Comparison of ENCODE assay signal across 8 cellular contexts in genomic region chr20:62792940-62793756, GRCh38. TPM values are rescaled to one million over a fixed set of nuclear protein-coding genes. Genes with fewer than 3 reads are reported as not detected.
DNase-seq lines count a peak whose midpoint lies in the region; ATAC-seq, FAIRE-seq and TF ChIP-seq lines count a peak whose summit lies in the region.

No MANE protein-coding gene starts in this region.

- no peaks in the 10 kb centered on the region for H3K27me3 ChIP-seq in right atrium auricular region
- H3K27me3 ChIP-seq in GM12878 (replicated peaks in 1 of 2; ENCODE audit: control insufficient read depth in 2 of 2, insufficient read depth in 2 of 2, low read length in 1 of 2) = peaks cover 0 to 1% of the 10 kb centered on the region in 2 experiments; a peak in 2 of 4 replicates

- peaks cover 7% of the 10 kb centered on the region for H3K79me2 ChIP-seq in GM12878 (ENCODE audit: control insufficient read depth, insufficient read depth, low read length)

- no peak for TF ChIP-seq RAD21 in GM12878 (IDR thresholded peaks at IDR 0.05; ENCODE audit: insufficient read depth, low read depth, low read length)

- in situ Hi-C loops in GM12878 (cut with MboI) = loop anchor here (5.0 to 10.0 kb wide), 3 partner anchors 138 to 291 kb away; no protein-coding TSS in a partner anchor

- H3K4me3 Mint-ChIP-seq in naive thymus-derived CD8-positive, alpha-beta T cell = peak overlapping the region; percentile 72 to 90 (median 82)

- H3K36me3 ChIP-seq in right atrium auricular region (peaks cover under 1% of the 10 kb centered on the region), GM12878 (ENCODE audit: control insufficient read depth in 2 of 2, insufficient read depth in 2 of 2, low read length in 1 of 2) (no peaks in the 10 kb centered on the region)

- H3K27ac Mint-ChIP-seq in naive thymus-derived CD8-positive, alpha-beta T cell = peak overlapping the region; percentile 88 to 98 (median 96)

- intact Hi-C loops in cardiac septum (cut with DNase I) = loop anchor here (5.0 to 10.0 kb wide), 2 partner anchors 291 to 388 kb away; partner anchors contain the start of gene CABLES2
- intact Hi-C loops in GM12878 (cut with micrococcal nuclease; ENCODE audit: unreplicated experiment) = loop anchor here (5.0 kb wide), 2 partner anchors 386 to 491 kb away; partner anchors contain the start of genes ADRM1 and CABLES2

- no peak for TF ChIP-seq POLR2A in GM12878 (IDR thresholded peaks at IDR 0.05; ENCODE audit: low read depth, low read length)

- H4K20me1 ChIP-seq in GM12878 (ENCODE audit: control insufficient read depth, insufficient read depth) = no peaks in the 10 kb centered on the region

- 72% methylated on average over 21 of the region's 22 CpGs for WGBS in GM12878 (ENCODE audit: insufficient coverage, insufficient replicate concordance, low lambda C conversion rate, missing lambda C conversion rate)

- no peak for TF ChIP-seq CTCF in right atrium auricular region (IDR thresholded peaks at IDR 0.05)
- no peak for TF ChIP-seq CTCF in GM12878 (IDR thresholded peaks at IDR 0.05 in 2 of 3, conservative IDR thresholded peaks at IDR 0.05 in 1 of 3; ENCODE audit: control insufficient read depth in 2 of 3, extremely low read depth in 1 of 3, insufficient read depth in 1 of 3, low read depth in 3 of 3, low read length in 3 of 3)

- H3K9me3 ChIP-seq in right atrium auricular region (no peaks in the 10 kb centered on the region), GM12878 (replicated peaks; ENCODE audit: control insufficient read depth, insufficient read depth, low read length) (no peaks in the 10 kb centered on the region)

- H3K36me3 Mint-ChIP-seq in naive thymus-derived CD8-positive, alpha-beta T cell = no peaks in the 10 kb centered on the region

- H3K4me1 ChIP-seq in right atrium auricular region (peaks cover 0 to 34% of the 10 kb centered on the region in 2 donors), GM12878 (ENCODE audit: control insufficient read depth, insufficient read depth, low read length) (peaks cover 19% of the 10 kb centered on the region)

- DNase-seq in right atrium auricular region (ENCODE audit: low spot score) (no peak), cardiac septum (ENCODE audit: low spot score) (no peak), GM12878 (ENCODE audit: low read depth, low spot score) (no peak), midbrain (lab: John Stamatoyannopoulos, UW) (no peak), SK-N-DZ (ENCODE audit: low spot score) (no peak)
- DNase-seq in naive thymus-derived CD8-positive, alpha-beta T cell = peak in 6 of 10 donors; percentile 31 to 43 (median 38)

- no peak overlapping the region for H2AFZ ChIP-seq in GM12878 (ENCODE audit: control insufficient read depth, low read depth, low read length)

- CTCF ChIA-PET in GM12878 (lab: Yijun Ruan, JAX) = interaction anchor here (0.9 to 5.0 kb wide), 12 partner anchors 10 to 491 kb away, joined by 3 to 43 read pairs (median 9); partner anchors contain the start of gene ADRM1

- H3K27ac ChIP-seq in right atrium auricular region = peak overlapping the region; percentile 84 to 93
- peak overlapping the region; percentile 65; the same call in 1 of the 2 replicates for H3K27ac ChIP-seq in GM12878 (ENCODE audit: control insufficient read depth, insufficient read depth)

- H3K4me3 ChIP-seq in right atrium auricular region (peak overlapping the region in 1 of 2 donors; percentile 72), GM12878 (no peak overlapping the region)

- H3K9me3 Mint-ChIP-seq in naive thymus-derived CD8-positive, alpha-beta T cell = no peaks in the 10 kb centered on the region

- POLR2A ChIA-PET in GM12878 (lab: Charles Lee) = interaction anchor here (1.2 to 2.4 kb wide), 6 partner anchors 12 to 291 kb away, joined by 3 to 14 read pairs (median 6); partner anchors contain the start of gene OGFR
- POLR2A ChIA-PET in naive thymus-derived CD8-positive, alpha-beta T cell (lab: Charles Lee) = interaction anchor here (0.6 to 5.0 kb wide), 31 partner anchors 7 to 309 kb away, joined by 3 to 145 read pairs (median 6); partner anchors contain the start of genes COL9A3, GID8, NTSR1 and OGFR

- H3K4me1 Mint-ChIP-seq in naive thymus-derived CD8-positive, alpha-beta T cell = peaks cover 11 to 44% (median 37%) of the 10 kb centered on the region in 4 donors

- H3K9ac ChIP-seq in GM12878 (ENCODE audit: control insufficient read depth, insufficient read depth, low read length) = no peak overlapping the region

- TF ChIP-seq EP300 in GM12878 (IDR thresholded peaks at IDR 0.05; ENCODE audit: borderline replicate concordance in 1 of 2, control insufficient read depth in 1 of 2, low read depth in 2 of 2, low read length in 2 of 2) = no peak

- RAD21 ChIA-PET in GM12878 (lab: Charles Lee; ENCODE audit: unreplicated experiment) = interaction anchor here (1.1 to 2.1 kb wide), 9 partner anchors 13 to 782 kb away, joined by 3 to 12 read pairs (median 6); no protein-coding TSS in a partner anchor

- SMC1A ChIA-PET in GM12878 (lab: Charles Lee; ENCODE audit: uncharacterized antibody, unreplicated experiment) = interaction anchor here (1.2 to 1.5 kb wide), 3 partner anchors 15 to 383 kb away, joined by 3 to 14 read pairs (median 3); no protein-coding TSS in a partner anchor

- peak overlapping the region; percentile 98 for H3K4me2 ChIP-seq in GM12878 (ENCODE audit: control insufficient read depth, insufficient read depth)

- no TSS peak for BruUV-seq in GM12878 (replicated peaks; lab: Mats Ljungman, UMichigan)

- FAIRE-seq in GM12878 (lab: Jason Lieb, UNC) = no peak

- H3K27me3 Mint-ChIP-seq in naive thymus-derived CD8-positive, alpha-beta T cell = no peaks in the 10 kb centered on the region

- ATAC-seq in GM12878 = no peak
- no peak for ATAC-seq in naive thymus-derived CD8-positive, alpha-beta T cell
- no peak for ATAC-seq in GM19324 (IDR thresholded peaks at IDR 0.05; ENCODE audit: low FRiP score, unreplicated experiment)
- no peak for ATAC-seq in activated CD4-positive, CD25-positive, alpha-beta regulatory T cell treated with anti-CD3 and anti-CD28 coated beads, Interleukin-2, amount 50 U/mL, for 24 hours

RNA-seq across cellular contexts. Expression of gene MRGBP, which starts 3.1 kb away (rescaled TPM):
- 10 to 100 TPM in 1 of 2 donors, 1 to 10 TPM in 1; 8.4 to 11.1 TPM for total RNA-seq in right atrium auricular region
- 7.9 TPM for total RNA-seq in cardiac septum
- total RNA-seq in GM12878 (2013; cell fraction: nucleolus; rRNA removed) = 6.9 and 10.2 TPM in 2 replicates
- 16.0 and 16.3 TPM in 2 replicates for total RNA-seq in GM12878 (2014; rRNA removed)
- 10.4 and 12.2 TPM in 2 replicates for total RNA-seq in GM12878 (2014; rRNA removed; fragmentation: Illumina TruSeq; extraction: Trizol)
- total RNA-seq in GM12878 (2021) = 15.1 and 15.2 TPM in 2 replicates
- polyA plus RNA-seq in GM12878 (2011; ENCODE audit: low read depth) = 4.6 TPM
- polyA plus RNA-seq in GM12878 (2011; rRNA removed) = 10.7 and 12.1 TPM in 2 replicates
- polyA plus RNA-seq in GM12878 (2011; cell fraction: cytosol; rRNA removed) = 12.0 and 14.4 TPM in 2 replicates
- polyA plus RNA-seq in GM12878 (2011; cell fraction: nucleus; rRNA removed) = 14.7 and 15.7 TPM in 2 replicates
- polyA plus RNA-seq in GM12878 (2012) = 12.0 and 12.8 TPM in 2 replicates
- polyA plus RNA-seq in GM12878 (2014; fragmentation: Illumina TruSeq; extraction: Trizol) = 4.8 and 8.3 TPM in 2 replicates
- 1 to 10 TPM; 1.8 to 3.7 TPM for polyA plus RNA-seq in GM12878 (2014; fragmentation: Nextera tagmentation; extraction: Ambion mirVana)
- 14.8 and 14.9 TPM in 2 replicates for polyA plus RNA-seq in GM12878 (2014; rRNA removed)
- 10 to 100 TPM; 17.0 to 17.6 TPM for polyA plus RNA-seq in GM12878 (2016; fragmentation: Nextera tagmentation; extraction: Ambion mirVana)
- polyA minus RNA-seq in GM12878 (2011; rRNA and poly(A)+ RNA removed) = 7.1 and 10.9 TPM in 2 replicates
- polyA minus RNA-seq in GM12878 (2011; cell fraction: cytosol; rRNA and poly(A)+ RNA removed) = 4.4 TPM in 2 replicates
- polyA minus RNA-seq in GM12878 (2011; cell fraction: nucleus; rRNA and poly(A)+ RNA removed) = 6.0 and 6.6 TPM in 2 replicates
- total RNA-seq in naive thymus-derived CD8-positive, alpha-beta T cell = 10 to 100 TPM; 13.6 to 14.2 TPM
- 10 to 100 TPM in 1 of 3 donors, 1 to 10 TPM in 2; 7.4 to 10.2 (median 9.0) TPM for polyA plus RNA-seq in naive thymus-derived CD8-positive, alpha-beta T cell
- 32.5 and 36.2 TPM in 2 replicates for polyA plus RNA-seq in SK-N-DZ (2014; cell fraction: cytosol; rRNA removed)
- polyA plus RNA-seq in SK-N-DZ (2014; cell fraction: nucleus; rRNA removed) = 38.2 and 42.4 TPM in 2 replicates

RNA-seq across cellular contexts. Expression of gene OGFR, which starts 11.5 kb away (rescaled TPM):
- total RNA-seq in right atrium auricular region (10 to 100 TPM; 17.3 to 31.2 TPM), cardiac septum (16.4 TPM), GM12878 (2014; rRNA removed) (50.5 and 62.1 TPM in 2 replicates), GM12878 (2014; rRNA removed; fragmentation: Illumina TruSeq; extraction: Trizol) (13.9 and 18.1 TPM in 2 replicates), GM12878 (2021) (52.6 and 59.8 TPM in 2 replicates)
- total RNA-seq in GM12878 (2013; cell fraction: nucleolus; rRNA removed) = 31.0 and 35.8 TPM in 2 replicates
- polyA plus RNA-seq in GM12878 (2011; ENCODE audit: low read depth) = 16.4 TPM
- polyA plus RNA-seq in GM12878 (2011; rRNA removed) (29.0 and 38.7 TPM in 2 replicates), GM12878 (2014; fragmentation: Illumina TruSeq; extraction: Trizol) (11.0 and 19.0 TPM in 2 replicates), GM12878 (2014; fragmentation: Nextera tagmentation; extraction: Ambion mirVana) (1 to 10 TPM in 1 of 2 experiments, under 1 TPM in 1; 0.72 to 1.4 TPM), GM12878 (2014; rRNA removed) (48.1 and 59.3 TPM in 2 replicates), GM12878 (2016; fragmentation: Nextera tagmentation; extraction: Ambion mirVana) (10 to 100 TPM; 16.1 to 35.7 TPM)
- 39.9 and 64.5 TPM in 2 replicates for polyA plus RNA-seq in GM12878 (2011; cell fraction: cytosol; rRNA removed)
- polyA plus RNA-seq in GM12878 (2011; cell fraction: nucleus; rRNA removed) = 69.3 and 120 TPM in 2 replicates
- polyA plus RNA-seq in GM12878 (2012) = 26.9 and 34.5 TPM in 2 replicates
- polyA minus RNA-seq in GM12878 (2011; rRNA and poly(A)+ RNA removed) = 29.5 and 29.8 TPM in 2 replicates
- polyA minus RNA-seq in GM12878 (2011; cell fraction: cytosol; rRNA and poly(A)+ RNA removed) = 17.4 and 20.6 TPM in 2 replicates
- 11.0 and 16.4 TPM in 2 replicates for polyA minus RNA-seq in GM12878 (2011; cell fraction: nucleus; rRNA and poly(A)+ RNA removed)
- total RNA-seq in naive thymus-derived CD8-positive, alpha-beta T cell = 10 to 100 TPM; 77.1 to 79.9 TPM
- 10 to 100 TPM; 26.5 to 58.2 (median 40.1) TPM for polyA plus RNA-seq in naive thymus-derived CD8-positive, alpha-beta T cell
- polyA plus RNA-seq in SK-N-DZ (2014; cell fraction: cytosol; rRNA removed) = 26.0 and 50.0 TPM in 2 replicates
- polyA plus RNA-seq in SK-N-DZ (2014; cell fraction: nucleus; rRNA removed) = 40.1 and 56.7 TPM in 2 replicates

RNA-seq across cellular contexts. Expression of gene COL9A3, which starts 23.7 kb away (rescaled TPM):
- total RNA-seq in right atrium auricular region = 1 to 10 TPM; 4.2 to 5.7 TPM
- total RNA-seq in cardiac septum = 0.94 TPM
- total RNA-seq in GM12878 (2013; cell fraction: nucleolus; rRNA removed) = 4.6 and 4.9 TPM in 2 replicates
- total RNA-seq in GM12878 (2014; rRNA removed) = 1.1 and 2.0 TPM in 2 replicates
- 0.51 and 0.63 TPM in 2 replicates for total RNA-seq in GM12878 (2014; rRNA removed; fragmentation: Illumina TruSeq; extraction: Trizol)
- 0.96 and 1.0 TPM in 2 replicates for total RNA-seq in GM12878 (2021)
- not detected for polyA plus RNA-seq in GM12878 (2011; ENCODE audit: low read depth)
- 1.7 and 2.1 TPM in 2 replicates for polyA plus RNA-seq in GM12878 (2011; rRNA removed)
- 1.7 and 2.2 TPM in 2 replicates for polyA plus RNA-seq in GM12878 (2011; cell fraction: cytosol; rRNA removed)
- polyA plus RNA-seq in GM12878 (2011; cell fraction: nucleus; rRNA removed) = 7.7 and 11.8 TPM in 2 replicates
- polyA plus RNA-seq in GM12878 (2012) = 1.5 and 2.4 TPM in 2 replicates
- 0.21 TPM in 1 of 2 replicates, not detected in the other for polyA plus RNA-seq in GM12878 (2014; fragmentation: Illumina TruSeq; extraction: Trizol)
- polyA plus RNA-seq in GM12878 (2014; fragmentation: Nextera tagmentation; extraction: Ambion mirVana) = under 1 TPM in 1 of 2 experiments, not detected in 1; 0.09 TPM
- 1.2 and 1.4 TPM in 2 replicates for polyA plus RNA-seq in GM12878 (2014; rRNA removed)
- polyA plus RNA-seq in GM12878 (2016; fragmentation: Nextera tagmentation; extraction: Ambion mirVana) = under 1 TPM; 0.13 to 0.29 TPM
- polyA minus RNA-seq in GM12878 (2011; rRNA and poly(A)+ RNA removed) = 0.82 TPM in 1 of 2 replicates, not detected in the other
- 0.53 and 0.62 TPM in 2 replicates for polyA minus RNA-seq in GM12878 (2011; cell fraction: cytosol; rRNA and poly(A)+ RNA removed)
- polyA minus RNA-seq in GM12878 (2011; cell fraction: nucleus; rRNA and poly(A)+ RNA removed) = 1.3 TPM in 1 of 2 replicates, not detected in the other
- total RNA-seq in naive thymus-derived CD8-positive, alpha-beta T cell = 1 to 10 TPM; 1.2 to 2.2 TPM
- polyA plus RNA-seq in naive thymus-derived CD8-positive, alpha-beta T cell = under 1 TPM in 1 of 3 donors, not detected in 2; 0.15 TPM
- 0.80 and 4.1 TPM in 2 replicates for polyA plus RNA-seq in SK-N-DZ (2014; cell fraction: cytosol; rRNA removed)
- polyA plus RNA-seq in SK-N-DZ (2014; cell fraction: nucleus; rRNA removed) = 27.0 and 28.9 TPM in 2 replicates

Comparison
In these comparisons a context has a peak if more than half of its experiments do, and no peak if none do; other contexts are left out.
1. DNase-seq: peak in naive thymus-derived CD8-positive, alpha-beta T cell (6 of 10); none in right atrium auricular region (single experiment), cardiac septum (single experiment), GM12878 (single experiment), midbrain (single experiment) and SK-N-DZ (single experiment).